ENCODE assay signal across 27 cellular contexts in genomic region chr7:20865684-20866083, GRCh38.
"Had no signal": no experiment of that assay in that cellular context is flagged by ENCODE, and none has a peak within 500 bp of the region (broad histone marks: within the 10 kb centered on the region; RNA-seq: fewer than 3 reads in every experiment).

No MANE protein-coding gene starts in this region.

- H3K27me3 ChIP-seq: neutrophil, right lobe of liver, sigmoid colon, stomach, thyroid gland, tibial nerve, upper lobe of left lung, vagina had no signal

- H3K4me1 Mint-ChIP-seq: neural crest cell; stimulated activated effector memory CD8-positive, alpha-beta T cell treated with anti-CD3 and anti-CD28 coated beads, Interleukin-12 subunit alpha, Interleukin-12 subunit beta, amount 100 ng/mL, for 72 hours; stimulated activated naive B cell treated with anti-CD40 and anti-IgM and Interleukin-4, amounts not matched to agents 10 μg/mL and 1 μg/mL and 100 μg/mL, for 72 hours had no signal

- FAIRE-seq: pancreas, small intestine, urothelium cell line had no signal

- H3K4me1 ChIP-seq: pancreas, prostate gland, right lobe of liver, sigmoid colon, stomach, thyroid gland, tibial nerve, upper lobe of left lung, vagina had no signal

- H3K4me3 ChIP-seq: pancreas, prostate gland, right lobe of liver, sigmoid colon, stomach, thoracic aorta, thyroid gland, tibial nerve, upper lobe of left lung, vagina had no signal

- H3K36me3 ChIP-seq: neutrophil, pancreas, prostate gland, right lobe of liver, sigmoid colon, stomach, thoracic aorta, thyroid gland, tibial nerve, upper lobe of left lung, vagina had no signal

- H3K36me3 Mint-ChIP-seq: natural killer cell treated with Interleukin-12 subunit alpha and Interleukin-12 subunit beta and Interleukin-15 and Interleukin-18, amount 100 ng/mL, for 72 hours; stimulated activated effector memory CD8-positive, alpha-beta T cell treated with anti-CD3 and anti-CD28 coated beads, Interleukin-12 subunit alpha, Interleukin-12 subunit beta, amount 100 ng/mL, for 72 hours; stimulated activated naive B cell treated with anti-CD40 and anti-IgM and Interleukin-4, amounts not matched to agents 10 μg/mL and 1 μg/mL and 100 μg/mL, for 72 hours had no signal

- DNase-seq: nephron progenitor cell; nucleus accumbens; pancreas; right cardiac atrium; right lobe of liver; sigmoid colon; small intestine; stimulated activated CD4-positive, alpha-beta T cell treated with anti-CD3 and anti-CD28 coated beads, Interleukin-15, amount 100 ng/mL, for 24 hours; stimulated activated CD4-positive, alpha-beta T cell treated with anti-CD3 and anti-CD28 coated beads, Interleukin-2, amount 100 ng/mL, for 24 hours; stimulated activated CD4-positive, alpha-beta T cell treated with anti-CD3 and anti-CD28 coated beads, Interleukin-2, amount 100 ng/mL, for 48 hours; stimulated activated CD4-positive, alpha-beta T cell treated with anti-CD3 and anti-CD28 coated beads, Interleukin-4, amount 100 ng/mL, for 24 hours; stimulated activated naive B cell treated with anti-CD40 and anti-IgM and Interleukin-4, amounts not matched to agents 10 μg/mL and 1 μg/mL and 100 μg/mL, for 72 hours; stimulated activated naive CD4-positive, alpha-beta T cell treated with Interleukin-2 at 50 U/mL for 16 hours; stomach; thyroid gland; trophoblast cell; upper lobe of left lung had no signal

- H3K4me3 Mint-ChIP-seq: natural killer cell treated with Interleukin-12 subunit alpha and Interleukin-12 subunit beta and Interleukin-15 and Interleukin-18, amount 100 ng/mL, for 72 hours; nephron progenitor cell; neural crest cell; stimulated activated effector memory CD8-positive, alpha-beta T cell treated with anti-CD3 and anti-CD28 coated beads, Interleukin-12 subunit alpha, Interleukin-12 subunit beta, amount 100 ng/mL, for 72 hours; stimulated activated naive B cell treated with anti-CD40 and anti-IgM and Interleukin-4, amounts not matched to agents 10 μg/mL and 1 μg/mL and 100 μg/mL, for 72 hours; stimulated activated naive CD8-positive, alpha-beta T cell treated with anti-CD3 and anti-CD28 coated beads, Interleukin-15, Interleukin-2, amounts not matched to agents 100 ng/mL and 50 ng/mL, for 24 hours had no signal

- H3K27ac ChIP-seq: neutrophil, pancreas, prostate gland, right lobe of liver, sigmoid colon, stomach, thoracic aorta, thyroid gland, tibial nerve, upper lobe of left lung, vagina had no signal

- H3K27ac Mint-ChIP-seq: natural killer cell treated with Interleukin-12 subunit alpha and Interleukin-12 subunit beta and Interleukin-15 and Interleukin-18, amount 100 ng/mL, for 72 hours; nephron progenitor cell; stimulated activated effector memory CD8-positive, alpha-beta T cell treated with anti-CD3 and anti-CD28 coated beads, Interleukin-12 subunit alpha, Interleukin-12 subunit beta, amount 100 ng/mL, for 72 hours; stimulated activated naive B cell treated with anti-CD40 and anti-IgM and Interleukin-4, amounts not matched to agents 10 μg/mL and 1 μg/mL and 100 μg/mL, for 72 hours; stimulated activated naive CD8-positive, alpha-beta T cell treated with anti-CD3 and anti-CD28 coated beads, Interleukin-15, Interleukin-2, amounts not matched to agents 100 ng/mL and 50 ng/mL, for 24 hours had no signal

- ATAC-seq: natural killer cell treated with Interleukin-12 subunit alpha and Interleukin-12 subunit beta and Interleukin-15 and Interleukin-18, amount 100 ng/mL, for 72 hours; pancreas; right cardiac atrium; right lobe of liver; stimulated activated effector memory CD8-positive, alpha-beta T cell treated with anti-CD3 and anti-CD28 coated beads, Interleukin-12 subunit alpha, Interleukin-12 subunit beta, amount 100 ng/mL, for 72 hours; stimulated activated naive B cell treated with anti-CD40 and anti-IgM and Interleukin-4, amounts not matched to agents 10 μg/mL and 1 μg/mL and 100 μg/mL, for 72 hours had no signal

- H3K9me3 Mint-ChIP-seq: natural killer cell treated with Interleukin-12 subunit alpha and Interleukin-12 subunit beta and Interleukin-15 and Interleukin-18, amount 100 ng/mL, for 72 hours; nephron progenitor cell; neural crest cell; stimulated activated effector memory CD8-positive, alpha-beta T cell treated with anti-CD3 and anti-CD28 coated beads, Interleukin-12 subunit alpha, Interleukin-12 subunit beta, amount 100 ng/mL, for 72 hours; stimulated activated naive B cell treated with anti-CD40 and anti-IgM and Interleukin-4, amounts not matched to agents 10 μg/mL and 1 μg/mL and 100 μg/mL, for 72 hours; stimulated activated naive CD8-positive, alpha-beta T cell treated with anti-CD3 and anti-CD28 coated beads, Interleukin-15, Interleukin-2, amounts not matched to agents 100 ng/mL and 50 ng/mL, for 24 hours had no signal

- H3K27me3 Mint-ChIP-seq: natural killer cell treated with Interleukin-12 subunit alpha and Interleukin-12 subunit beta and Interleukin-15 and Interleukin-18, amount 100 ng/mL, for 72 hours; stimulated activated naive CD8-positive, alpha-beta T cell treated with anti-CD3 and anti-CD28 coated beads, Interleukin-15, Interleukin-2, amounts not matched to agents 100 ng/mL and 50 ng/mL, for 24 hours had no signal

- H3K9me3 ChIP-seq: neutrophil, pancreas, prostate gland, right lobe of liver, sigmoid colon, stomach, thoracic aorta, thyroid gland, tibial nerve, upper lobe of left lung, vagina had no signal
